ENCODE assay signal across 19 cellular contexts in the genomic region with DNA sequence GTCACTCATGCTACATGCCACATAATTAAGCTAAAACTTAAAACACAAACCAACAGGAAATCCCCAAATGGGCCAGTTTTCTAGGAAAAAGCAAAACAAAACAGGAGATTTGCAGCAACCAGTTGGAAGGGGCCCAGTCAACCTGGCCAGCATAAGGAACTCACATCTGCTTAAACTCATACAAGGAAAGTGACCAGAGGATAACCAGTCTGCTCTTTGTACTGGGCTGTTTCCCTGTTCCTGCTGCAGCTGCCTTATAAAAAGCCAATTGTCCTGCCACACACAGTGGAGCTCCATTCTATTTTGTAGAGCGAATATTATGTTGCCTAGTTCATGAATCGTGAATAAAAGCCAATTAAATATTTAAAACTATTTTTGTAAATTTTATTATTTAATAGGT. TPM values are rescaled to one million over a fixed set of nuclear protein-coding genes. Genes with fewer than 3 reads are reported as not detected.
DNase-seq lines count a peak whose midpoint lies in the region; ATAC-seq and TF ChIP-seq lines count a peak whose summit lies in the region.
"Had no signal": no experiment of that assay in that cellular context is flagged by ENCODE, and none has a peak within 500 bp of the region (broad histone marks: within the 10 kb centered on the region; RNA-seq: fewer than 3 reads in every experiment).

No MANE protein-coding gene starts in this region.

- peaks cover 13% of the 10 kb centered on the region for H3K4me1 Mint-ChIP-seq in osteocyte (ENCODE audit: unreplicated experiment)

- 79 to 89% (median 84%) methylated on average over 2 of the region's 2 CpGs for WGBS in heart left ventricle, 4 donors
- 69 to 83% methylated on average over 2 of the region's 2 CpGs for WGBS in gastroesophageal sphincter (ENCODE audit: low coverage in 1 of 2), 2 donors

- CTCF ChIA-PET in OCI-LY7 (lab: Charles Lee; ENCODE audit: unreplicated experiment) = no interaction called here

- H3K4me3 ChIP-seq in heart left ventricle (no peak overlapping the region), gastroesophageal sphincter (no peak overlapping the region), mucosa of descending colon (no peak overlapping the region), OCI-LY7 (ENCODE audit: low read depth, low read length, poor library complexity, severe bottlenecking) (no peak overlapping the region)

- H3K27me3 Mint-ChIP-seq in osteocyte (ENCODE audit: unreplicated experiment) = no peaks in the 10 kb centered on the region

- DNase-seq in heart left ventricle (no peak), cardiac septum (ENCODE audit: low spot score) (no peak), mucosa of descending colon (peak in 1 of 3 donors; percentile 11), OCI-LY7 (ENCODE audit: low spot score) (no peak), osteocyte (ENCODE audit: extremely low spot score, unreplicated experiment) (no peak), NCI-H345 treated with DMSO at 0.1 percent for 48 hours (lab: John Stamatoyannopoulos, UW; ENCODE audit: unreplicated experiment) (no peak), NCI-H1092 (lab: John Stamatoyannopoulos, UW) (no peak)
- DNase-seq: 8988T; CD8-positive, alpha-beta T cell; GOT3; KG1; NCI-H1105; NCI-H2029 treated with DMSO at 0.1 percent for 48 hours; NCI-H345; NCI-H524 treated with DMSO at 0.1 percent for 48 hours; NCI-H82; SHP77 had no signal

- TF ChIP-seq EP300 in gastroesophageal sphincter (IDR thresholded peaks at IDR 0.05) = no peak

- no peaks in the 10 kb centered on the region for H4K20me1 ChIP-seq in OCI-LY7 (ENCODE audit: insufficient read depth, low read length)

- intact Hi-C loops in heart left ventricle (cut with DNase I) (no loop called here), cardiac septum (cut with DNase I) (no loop called here), mucosa of descending colon (cut with DNase I, micrococcal nuclease) (no loop called here), OCI-LY7 (cut with micrococcal nuclease; ENCODE audit: unreplicated experiment) (no loop called here)

- peaks cover 8% of the 10 kb centered on the region for H3K9me3 Mint-ChIP-seq in osteocyte (ENCODE audit: unreplicated experiment)
- H3K9me3 Mint-ChIP-seq: CD8-positive, alpha-beta T cell had no signal

- TF ChIP-seq POLR2A in heart left ventricle (IDR thresholded peaks at IDR 0.05) (no peak), gastroesophageal sphincter (IDR thresholded peaks at IDR 0.05) (no peak)

- H3K79me2 ChIP-seq in OCI-LY7 (ENCODE audit: insufficient read depth, low read depth, low read length) = no peaks in the 10 kb centered on the region

- POLR2A ChIA-PET in OCI-LY7 (lab: Charles Lee) = no interaction called here

- peaks cover 11% of the 10 kb centered on the region for H3K36me3 Mint-ChIP-seq in osteocyte (ENCODE audit: unreplicated experiment)

- peaks cover 0 to 20% (median 9%) of the 10 kb centered on the region in 12 donors for H3K9me3 ChIP-seq in heart left ventricle
- peaks cover 0 to 14% (median 0%) of the 10 kb centered on the region in 3 donors for H3K9me3 ChIP-seq in gastroesophageal sphincter
- H3K9me3 ChIP-seq in mucosa of descending colon = peaks cover 11% of the 10 kb centered on the region
- H3K9me3 ChIP-seq in OCI-LY7 (ENCODE audit: low read length) = no peaks in the 10 kb centered on the region

- no peaks in the 10 kb centered on the region for H3K9me2 ChIP-seq in OCI-LY7 (ENCODE audit: insufficient read depth, low read length)

- peaks cover 0 to 18% (median 0%) of the 10 kb centered on the region in 9 donors for H3K36me3 ChIP-seq in heart left ventricle
- peaks cover 0 to 9% of the 10 kb centered on the region in 2 donors for H3K36me3 ChIP-seq in gastroesophageal sphincter
- H3K36me3 ChIP-seq in mucosa of descending colon (ENCODE audit: low read depth) = no peaks in the 10 kb centered on the region
- H3K36me3 ChIP-seq in OCI-LY7 (ENCODE audit: insufficient read depth, low read length) = no peaks in the 10 kb centered on the region

- H3K4me3 Mint-ChIP-seq in osteocyte (ENCODE audit: unreplicated experiment) = no peak overlapping the region
- H3K4me3 Mint-ChIP-seq: CD8-positive, alpha-beta T cell had no signal

- H3K27ac Mint-ChIP-seq in osteocyte (ENCODE audit: unreplicated experiment) = no peak overlapping the region
- H3K27ac Mint-ChIP-seq: CD8-positive, alpha-beta T cell had no signal

- no peak for TF ChIP-seq CTCF in heart left ventricle (IDR thresholded peaks at IDR 0.05)
- no peak for TF ChIP-seq CTCF in gastroesophageal sphincter (IDR thresholded peaks at IDR 0.05)
- no peak for TF ChIP-seq CTCF in mucosa of descending colon (IDR thresholded peaks at IDR 0.05)
- TF ChIP-seq CTCF in OCI-LY7 (conservative IDR thresholded peaks at IDR 0.05; ENCODE audit: low read length) = no peak
- no peak for TF ChIP-seq CTCF in osteocyte (IDR thresholded peaks at IDR 0.05)

- H3K27me3 ChIP-seq in heart left ventricle (no peaks in the 10 kb centered on the region), gastroesophageal sphincter (no peaks in the 10 kb centered on the region)

- H3K4me1 ChIP-seq in heart left ventricle (peaks cover 0 to 24% (median 2%) of the 10 kb centered on the region in 12 donors), gastroesophageal sphincter (peaks cover 0 to 32% (median 3%) of the 10 kb centered on the region in 3 donors), mucosa of descending colon (ENCODE audit: low read depth) (peaks cover 2% of the 10 kb centered on the region), OCI-LY7 (ENCODE audit: insufficient read depth, low read length, poor library complexity, severe bottlenecking) (no peaks in the 10 kb centered on the region)

- peak; percentile 41 to 61 (median 53) for ATAC-seq in heart left ventricle
- ATAC-seq in gastroesophageal sphincter = peak; percentile 43
- ATAC-seq in mucosa of descending colon = peak; percentile 91
- ATAC-seq: CD8-positive, alpha-beta T cell; HCT116 had no signal

- BruUV-seq in OCI-LY7 (replicated peaks; lab: Mats Ljungman, UMichigan) = no TSS peak

- no peak overlapping the region for H3K27ac ChIP-seq in heart left ventricle
- peak overlapping the region in 2 of 4 donors; percentile 12 to 29 for H3K27ac ChIP-seq in gastroesophageal sphincter
- no peak overlapping the region for H3K27ac ChIP-seq in OCI-LY7 (ENCODE audit: low read depth, low read length, poor library complexity, severe bottlenecking)

- no peak overlapping the region for H3K4me2 ChIP-seq in OCI-LY7 (ENCODE audit: low read length)

- no peak overlapping the region for H2AFZ ChIP-seq in OCI-LY7 (ENCODE audit: low read length)

RNA-seq across cellular contexts. Expression of a gene that starts 29.5 kb away (rescaled TPM):
- 10 to 100 TPM in 3 of 9 donors, 1 to 10 TPM in 6; 6.4 to 12.3 (median 9.5) TPM for total RNA-seq in heart left ventricle
- 1 to 10 TPM; 6.0 to 7.9 TPM for polyA plus RNA-seq in heart left ventricle
- 14.0 TPM for total RNA-seq in cardiac septum
- total RNA-seq in gastroesophageal sphincter = 10 to 100 TPM; 10.6 to 33.6 (median 21.6) TPM
- 1 to 10 TPM; 5.7 to 8.9 (median 8.0) TPM for total RNA-seq in mucosa of descending colon
- total RNA-seq in OCI-LY7 (2014; rRNA removed; shearing (Covaris generic)) = 2.9 and 3.6 TPM in 2 replicates
- 5.0 and 7.0 TPM in 2 replicates for total RNA-seq in OCI-LY7 (2022)
- total RNA-seq in osteocyte = 9.9 and 11.5 TPM in 2 replicates
